ENCODE assay signal across 1 cellular context in genomic region chr16:83212301-83212841, GRCh38.
TF ChIP-seq lines count a peak whose summit lies in the region.

No MANE protein-coding gene starts in this region.

TF ChIP-seq in H1, 55 proteins besides CTCF, POLR2A, EP300 and RAD21 (continued from another document):
- no peak for TF ChIP-seq CHD7 (IDR thresholded peaks at IDR 0.05; ENCODE audit: insufficient replicate concordance, low read length)
- TF ChIP-seq SRF (IDR thresholded peaks at IDR 0.05; ENCODE audit: low read depth, low read length): no peak
- TF ChIP-seq E2F6 (IDR thresholded peaks at IDR 0.05): no peak
- TF ChIP-seq JUND (IDR thresholded peaks at IDR 0.05; ENCODE audit: low read length): no peak
- TF ChIP-seq GTF2F1 (IDR thresholded peaks at IDR 0.05; ENCODE audit: borderline replicate concordance, low read depth, low read length): no peak
- TF ChIP-seq ATF3 (IDR thresholded peaks at IDR 0.05; ENCODE audit: insufficient read depth, low read depth, low read length): no peak
- no peak for TF ChIP-seq BACH1 (IDR thresholded peaks at IDR 0.05; ENCODE audit: low read length)
- no peak for TF ChIP-seq ATF2 (IDR thresholded peaks at IDR 0.05; ENCODE audit: low read length)
- no peak for TF ChIP-seq MAX (IDR thresholded peaks at IDR 0.05)
